14 cellular contexts compared by ENCODE assay signal in the genomic region with DNA sequence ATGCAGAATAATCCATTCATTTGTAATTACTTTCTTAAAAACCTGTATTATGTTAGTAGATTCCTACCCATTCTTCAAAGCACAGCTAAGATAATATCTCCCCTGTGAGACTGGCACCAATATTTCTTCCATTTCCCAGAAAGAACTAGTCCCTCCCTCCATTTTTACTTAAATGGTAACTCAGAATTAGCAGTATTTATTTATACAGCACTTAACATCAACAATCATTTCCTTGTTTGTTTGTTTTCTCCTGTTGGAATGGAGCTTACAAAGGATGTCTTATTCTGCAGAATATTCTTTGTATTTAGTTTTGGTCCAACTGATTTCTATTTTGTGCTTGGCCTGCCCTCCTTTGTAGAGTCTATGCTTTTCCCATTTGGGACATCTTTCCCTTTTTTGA. TPM values are rescaled to one million over a fixed set of nuclear protein-coding genes. Genes with fewer than 3 reads are reported as not detected.
DNase-seq lines count a peak whose midpoint lies in the region.
"Had no signal": no experiment of that assay in that cellular context is flagged by ENCODE, and none has a peak within 500 bp of the region (broad histone marks: within the 10 kb centered on the region; RNA-seq: fewer than 3 reads in every experiment).

No MANE protein-coding gene starts in this region.

- peak overlapping the region; percentile 78 for H3K27ac ChIP-seq in caudate nucleus (ENCODE audit: low read depth, low read length)
- H3K27ac ChIP-seq: A549, C4-2B had no signal

- DNase-seq in caudate nucleus (lab: John Stamatoyannopoulos, UW) (no peak), globus pallidus (ENCODE audit: low spot score) (peak; percentile 27), superior temporal gyrus (ENCODE audit: extremely low spot score) (peak; percentile 22), hypothalamus (lab: John Stamatoyannopoulos, UW) (no peak), A172 (ENCODE audit: low spot score) (no peak)
- no peak for DNase-seq in stimulated activated CD4-positive, alpha-beta T cell treated with anti-CD3 and anti-CD28 coated beads, Interleukin-4, amount 100 ng/mL, for 4 hours
- DNase-seq: AML-193; Calu3; CD4-positive, alpha-beta memory T cell; DMS79 treated with DMSO at 0.1 percent for 48 hours; GF-D8; H9 had no signal

RNA-seq across cellular contexts. Expression of a gene that starts 32.1 kb away (rescaled TPM):
- total RNA-seq in A172 (2014; rRNA removed; shearing (Covaris generic)): 28.3 and 30.3 TPM in 2 replicates

Comparison
In these comparisons a context has a peak if more than half of its experiments do, and no peak if none do; other contexts are left out.
1. DNase-seq: peak in globus pallidus (single experiment) and superior temporal gyrus (single experiment); none in caudate nucleus (0 of 61), hypothalamus (0 of 51), stimulated activated CD4-positive, alpha-beta T cell treated with anti-CD3 and anti-CD28 coated beads, Interleukin-4, amount 100 ng/mL, for 4 hours (0 of 2) and A172 (single experiment).